8 cellular contexts compared by ENCODE assay signal in genomic region chr2:130145006-130145414, GRCh38. TPM values are rescaled to one million over a fixed set of nuclear protein-coding genes. Genes with fewer than 3 reads are reported as not detected.
DNase-seq lines count a peak whose midpoint lies in the region; TF ChIP-seq lines count a peak whose summit lies in the region.
"Not testable (repeated sequence)": the region's sequence is repeated elsewhere in the genome, so short reads cannot be mapped to it uniquely, and the experiment has no call there.

Gene CCDC74B (minus strand): TSS chr2:130145112. CDS start chr2:130144996, 116 bp downstream.

- DNase-seq in HCEC 1CT (peak; percentile 25), LHCN-M2 (ENCODE audit: low read depth) (peak; percentile 39), SJSA1 (ENCODE audit: low read depth in 1 of 2, low spot score in 2 of 2) (peak; percentile 44 to 70), activated gamma-delta T cell (lab: John Stamatoyannopoulos, UW) (peak; percentile 50), foreskin melanocyte (peak; percentile 15), osteocyte (ENCODE audit: extremely low spot score, unreplicated experiment) (peak; percentile 82), stomach (peak; percentile 49)

- H3K9ac ChIP-seq in ES-I3 (ENCODE audit: low read depth, low read length), result peak within 1 kb of the TSS; percentile 44; the same call in 1 of the 2 replicates

- H3K9me3 Mint-ChIP-seq in osteocyte (ENCODE audit: unreplicated experiment), result not testable (repeated sequence)

- not testable (repeated sequence) for H3K4me1 Mint-ChIP-seq in osteocyte (ENCODE audit: unreplicated experiment)

- H3K27me3 Mint-ChIP-seq in osteocyte (ENCODE audit: unreplicated experiment), result not testable (repeated sequence)

- not testable (repeated sequence) for H3K9me3 ChIP-seq in ES-I3 (ENCODE audit: control insufficient read depth, insufficient read depth, low read length); SJSA1 (replicated peaks); stomach

- not testable (repeated sequence) for TF ChIP-seq EP300 in stomach (IDR thresholded peaks at IDR 0.05)

- H3K27me3 ChIP-seq in SJSA1 (replicated peaks), result not testable (repeated sequence)
- peaks cover 0 to 39% (median 0%) of the 10 kb centered on the region in 3 donors for H3K27me3 ChIP-seq in stomach

- peak within 1 kb of the TSS; percentile 56 for H3K27ac Mint-ChIP-seq in osteocyte (ENCODE audit: unreplicated experiment)

- H3K36me3 ChIP-seq in ES-I3 (ENCODE audit: insufficient read depth, low read length); SJSA1; stomach: not testable (repeated sequence)

- WGBS in stomach, 5 donors, result 5 to 17% (median 8%) methylated on average over 14 to 29 of the region's 30 CpGs

- intact Hi-C loops in stomach (cut with DNase I; ENCODE audit: low total_unique reads), result not testable (repeated sequence)

- H3K4me1 ChIP-seq in ES-I3 (ENCODE audit: insufficient read depth, low read length); SJSA1 (replicated peaks): not testable (repeated sequence)
- peaks cover 0 to 20% (median 6%) of the 10 kb centered on the region in 4 donors for H3K4me1 ChIP-seq in stomach

- peak within 1 kb of the TSS; percentile 81 for H3K4me3 Mint-ChIP-seq in osteocyte (ENCODE audit: unreplicated experiment)

- not testable (repeated sequence) for H3K27ac ChIP-seq in SJSA1, stomach

- TF ChIP-seq CTCF in osteocyte (IDR thresholded peaks at IDR 0.05); stomach (IDR thresholded peaks at IDR 0.05): not testable (repeated sequence)

- H3K36me3 Mint-ChIP-seq in osteocyte (ENCODE audit: unreplicated experiment), result not testable (repeated sequence)

- not testable (repeated sequence) for TF ChIP-seq POLR2A in stomach (IDR thresholded peaks at IDR 0.05)

- peak within 1 kb of the TSS; percentile 28 for H3K4me3 ChIP-seq in SJSA1
- H3K4me3 ChIP-seq in stomach, result peak within 1 kb of the TSS; percentile 38 to 52 (median 41)

RNA-seq across cellular contexts. Expression of gene CCDC74B, which starts in this region (rescaled TPM):
- total RNA-seq in LHCN-M2 (2014; rRNA removed), result 24.8 and 26.5 TPM in 2 replicates
- 2.9 TPM for polyA plus RNA-seq in LHCN-M2 (2012)
- total RNA-seq in SJSA1 (2014; rRNA removed; shearing (Covaris generic)), result 0.34 and 7.2 TPM in 2 replicates
- 1.7 and 2.2 TPM in 2 replicates for total RNA-seq in osteocyte
- total RNA-seq in stomach, result 1 to 10 TPM in 3 of 5 donors, under 1 TPM in 1, not detected in 1; 0.89 to 2.4 (median 1.1) TPM
- 1 to 10 TPM; 2.0 to 2.9 (median 2.4) TPM for polyA plus RNA-seq in stomach

Comparison
In these comparisons a context has a peak if more than half of its experiments do, and no peak if none do; other contexts are left out.
1. DNase-seq: peak in every context shown above with its lines; median percentile 82 in osteocyte; 57 in SJSA1; 50 in activated gamma-delta T cell; 49 in stomach; 39 in LHCN-M2; 25 in HCEC 1CT; 15 in foreskin melanocyte.